In genomic region chr11:118996926-118997626, GRCh38 we compare ENCODE assay signal across 8 cellular contexts. TPM values are rescaled to one million over a fixed set of nuclear protein-coding genes. Genes with fewer than 3 reads are reported as not detected.
DNase-seq lines count a peak whose midpoint lies in the region; ATAC-seq lines count a peak whose summit lies in the region.

No MANE protein-coding gene starts in this region.

- peaks cover 12% of the 10 kb centered on the region for H3K79me2 ChIP-seq in trophoblast cell (ENCODE audit: control insufficient read depth, insufficient read depth, low read length, poor library complexity)

- ATAC-seq in HG02981 (IDR thresholded peaks at IDR 0.05; ENCODE audit: unreplicated experiment), result no peak

- peak overlapping the region; percentile 37 for H4K12ac ChIP-seq in trophoblast cell (ENCODE audit: low read depth, low read length)

- no peak overlapping the region for H3K27ac ChIP-seq in trophoblast cell (ENCODE audit: low read depth, low read length)

- no peaks in the 10 kb centered on the region for H3K27me3 Mint-ChIP-seq in activated T-helper 1 cell treated with anti-CD3 and anti-CD28 coated beads, Interleukin-12 subunit alpha, Interleukin-12 subunit beta, Interleukin-2, Interleukin-4 antibody, amounts not matched to agents 30 ng/mL and 10 ng/mL and 1 ng/mL, durations not matched to agents 14 hours and 24 hours and 36 hours (ENCODE audit: insufficient read depth)

- H3K23ac ChIP-seq in trophoblast cell (ENCODE audit: low read length), result no peak overlapping the region

- H3K9ac ChIP-seq in trophoblast cell (ENCODE audit: low read length), result peak overlapping the region; percentile 33

- H3K4me3 ChIP-seq in GM08714 (ENCODE audit: low read length) (peak overlapping the region; percentile 88), H7 (ENCODE audit: insufficient read depth, low read depth, low read length) (peak overlapping the region; percentile 97), trophoblast cell (ENCODE audit: low read depth, low read length) (peak overlapping the region; percentile 78)

- H3K4me1 ChIP-seq in trophoblast cell (ENCODE audit: control insufficient read depth in 1 of 2, insufficient read depth in 2 of 2, low read length in 2 of 2), result peaks cover 4 to 9% of the 10 kb centered on the region in 2 experiments

- peaks cover 27% of the 10 kb centered on the region for H3K4me1 Mint-ChIP-seq in activated T-helper 1 cell treated with anti-CD3 and anti-CD28 coated beads, Interleukin-12 subunit alpha, Interleukin-12 subunit beta, Interleukin-2, Interleukin-4 antibody, amounts not matched to agents 30 ng/mL and 10 ng/mL and 1 ng/mL, durations not matched to agents 14 hours and 24 hours and 36 hours (ENCODE audit: low read depth)

- intact Hi-C loops in activated T-helper 1 cell treated with anti-CD3 and anti-CD28 coated beads, Interleukin-12 subunit alpha, Interleukin-12 subunit beta, Interleukin-2, Interleukin-4 antibody, amounts not matched to agents 30 ng/mL and 10 ng/mL and 1 ng/mL, durations not matched to agents 14 hours and 24 hours and 36 hours (cut with micrococcal nuclease), result loop anchor here (1.0 to 5.0 kb wide), 6 partner anchors 60 to 210 kb away; partner anchors contain the start of genes CBL, HINFP, HYOU1 and VPS11

- no peak overlapping the region for H2BK120ac ChIP-seq in trophoblast cell (ENCODE audit: insufficient read depth, low read length, poor library complexity)

- H4K91ac ChIP-seq in trophoblast cell (ENCODE audit: low read depth, low read length), result peak overlapping the region; percentile 61

- peak overlapping the region; percentile 96 for H3K4me3 Mint-ChIP-seq in activated T-helper 1 cell treated with anti-CD3 and anti-CD28 coated beads, Interleukin-12 subunit alpha, Interleukin-12 subunit beta, Interleukin-2, Interleukin-4 antibody, amounts not matched to agents 30 ng/mL and 10 ng/mL and 1 ng/mL, durations not matched to agents 14 hours and 24 hours and 36 hours

- H2AFZ ChIP-seq in trophoblast cell (ENCODE audit: insufficient read depth, low read length, poor library complexity), result peak overlapping the region; percentile 71

- H2BK12ac ChIP-seq in trophoblast cell (ENCODE audit: low read length), result no peak overlapping the region

- peaks cover 18% of the 10 kb centered on the region for H3K36me3 Mint-ChIP-seq in activated T-helper 1 cell treated with anti-CD3 and anti-CD28 coated beads, Interleukin-12 subunit alpha, Interleukin-12 subunit beta, Interleukin-2, Interleukin-4 antibody, amounts not matched to agents 30 ng/mL and 10 ng/mL and 1 ng/mL, durations not matched to agents 14 hours and 24 hours and 36 hours (ENCODE audit: low read depth)

- no CpG with 5 or more reads among the region's 22 CpGs for WGBS in trophoblast cell (ENCODE audit: extremely low coverage, insufficient coverage, insufficient read length)

- H3K14ac ChIP-seq in trophoblast cell (ENCODE audit: low read length), result peak overlapping the region; percentile 10

- H3K9me3 ChIP-seq in trophoblast cell (ENCODE audit: insufficient read depth, low read depth, low read length), result no peaks in the 10 kb centered on the region

- peak overlapping the region; percentile 25 for H3K4ac ChIP-seq in trophoblast cell (ENCODE audit: low read depth, low read length)

- H3K9me3 Mint-ChIP-seq in activated T-helper 1 cell treated with anti-CD3 and anti-CD28 coated beads, Interleukin-12 subunit alpha, Interleukin-12 subunit beta, Interleukin-2, Interleukin-4 antibody, amounts not matched to agents 30 ng/mL and 10 ng/mL and 1 ng/mL, durations not matched to agents 14 hours and 24 hours and 36 hours, result no peaks in the 10 kb centered on the region

- peak overlapping the region; percentile 72 for H3K4me2 ChIP-seq in trophoblast cell (ENCODE audit: low read length)

- peaks cover 3% of the 10 kb centered on the region for H3K36me3 ChIP-seq in H7 (replicated peaks; ENCODE audit: control insufficient read depth, insufficient read depth, low read length)
- H3K36me3 ChIP-seq in trophoblast cell (ENCODE audit: control insufficient read depth in 1 of 2, insufficient read depth in 2 of 2, low read length in 2 of 2), result peaks cover 8 to 15% of the 10 kb centered on the region in 2 experiments

- no peak overlapping the region for H2BK5ac ChIP-seq in trophoblast cell (ENCODE audit: low read depth, low read length, poor library complexity)

- H3K27ac Mint-ChIP-seq in activated T-helper 1 cell treated with anti-CD3 and anti-CD28 coated beads, Interleukin-12 subunit alpha, Interleukin-12 subunit beta, Interleukin-2, Interleukin-4 antibody, amounts not matched to agents 30 ng/mL and 10 ng/mL and 1 ng/mL, durations not matched to agents 14 hours and 24 hours and 36 hours, result peak overlapping the region; percentile 97

- H2AK5ac ChIP-seq in trophoblast cell (ENCODE audit: low read length), result no peak overlapping the region

- H3K18ac ChIP-seq in trophoblast cell (ENCODE audit: low read length), result peak overlapping the region; percentile 50

- DNase-seq in H7 (peak; percentile 66), NCI-H69 (lab: John Stamatoyannopoulos, UW) (peak; percentile 68), germinal center (ENCODE audit: low spot score) (peak; percentile 67), trophoblast cell (peak in 1 of 2 donors; percentile 28), DMS153 (lab: John Stamatoyannopoulos, UW) (no peak)
- DNase-seq in activated T-helper 1 cell treated with anti-CD3 and anti-CD28 coated beads, Interleukin-12 subunit alpha, Interleukin-12 subunit beta, Interleukin-2, Interleukin-4 antibody, amounts not matched to agents 30 ng/mL and 10 ng/mL and 1 ng/mL, durations not matched to agents 14 hours and 24 hours and 36 hours (ENCODE audit: low spot score), result peak; percentile 30

- H4K8ac ChIP-seq in trophoblast cell (ENCODE audit: low read depth, low read length), result peak overlapping the region; percentile 51

- no peaks in the 10 kb centered on the region for H3K27me3 ChIP-seq in H7 (ENCODE audit: control insufficient read depth, insufficient read depth, low read length)
- no peaks in the 10 kb centered on the region for H3K27me3 ChIP-seq in trophoblast cell (ENCODE audit: insufficient read depth, low read length)

- H3K79me1 ChIP-seq in trophoblast cell (ENCODE audit: low read length), result peaks cover 13% of the 10 kb centered on the region

RNA-seq across cellular contexts. Expression of gene CENATAC, which starts 0.9 kb away (rescaled TPM):
- total RNA-seq in H7 (2014; rRNA removed; shearing (Covaris generic)), result 15.7 and 18.0 TPM in 2 replicates
- 50.1 and 53.6 TPM in 2 replicates for total RNA-seq in activated T-helper 1 cell treated with anti-CD3 and anti-CD28 coated beads, Interleukin-12 subunit alpha, Interleukin-12 subunit beta, Interleukin-2, Interleukin-4 antibody, amounts not matched to agents 30 ng/mL and 10 ng/mL and 1 ng/mL, durations not matched to agents 14 hours and 24 hours and 36 hours
- polyA plus RNA-seq in trophoblast cell (2013), result 20.6 and 22.3 TPM in 2 replicates

RNA-seq across cellular contexts. Expression of gene RPS25, which starts 21.1 kb away (rescaled TPM):
- 881 and 959 TPM in 2 replicates for total RNA-seq in H7 (2014; rRNA removed; shearing (Covaris generic))
- 1,440 and 1,455 TPM in 2 replicates for total RNA-seq in activated T-helper 1 cell treated with anti-CD3 and anti-CD28 coated beads, Interleukin-12 subunit alpha, Interleukin-12 subunit beta, Interleukin-2, Interleukin-4 antibody, amounts not matched to agents 30 ng/mL and 10 ng/mL and 1 ng/mL, durations not matched to agents 14 hours and 24 hours and 36 hours
- polyA plus RNA-seq in trophoblast cell (2013), result 1,849 and 1,855 TPM in 2 replicates

RNA-seq across cellular contexts. Expression of gene TRAPPC4, which starts 21.5 kb away (rescaled TPM):
- 78.3 and 98.2 TPM in 2 replicates for total RNA-seq in H7 (2014; rRNA removed; shearing (Covaris generic))
- 141 and 142 TPM in 2 replicates for total RNA-seq in activated T-helper 1 cell treated with anti-CD3 and anti-CD28 coated beads, Interleukin-12 subunit alpha, Interleukin-12 subunit beta, Interleukin-2, Interleukin-4 antibody, amounts not matched to agents 30 ng/mL and 10 ng/mL and 1 ng/mL, durations not matched to agents 14 hours and 24 hours and 36 hours
- polyA plus RNA-seq in trophoblast cell (2013), result 64.3 and 64.9 TPM in 2 replicates

RNA-seq across cellular contexts. Expression of gene FOXR1, which starts 25.5 kb away (rescaled TPM):
- not detected in 2 replicates for total RNA-seq in H7 (2014; rRNA removed; shearing (Covaris generic))
- total RNA-seq in activated T-helper 1 cell treated with anti-CD3 and anti-CD28 coated beads, Interleukin-12 subunit alpha, Interleukin-12 subunit beta, Interleukin-2, Interleukin-4 antibody, amounts not matched to agents 30 ng/mL and 10 ng/mL and 1 ng/mL, durations not matched to agents 14 hours and 24 hours and 36 hours, result not detected in 2 replicates
- polyA plus RNA-seq in trophoblast cell (2013), result not detected in 2 replicates

RNA-seq across cellular contexts. Expression of gene SLC37A4, which starts 33.6 kb away (rescaled TPM):
- 53.2 and 54.5 TPM in 2 replicates for total RNA-seq in H7 (2014; rRNA removed; shearing (Covaris generic))
- 24.3 and 28.7 TPM in 2 replicates for total RNA-seq in activated T-helper 1 cell treated with anti-CD3 and anti-CD28 coated beads, Interleukin-12 subunit alpha, Interleukin-12 subunit beta, Interleukin-2, Interleukin-4 antibody, amounts not matched to agents 30 ng/mL and 10 ng/mL and 1 ng/mL, durations not matched to agents 14 hours and 24 hours and 36 hours
- polyA plus RNA-seq in trophoblast cell (2013), result 22.4 and 23.1 TPM in 2 replicates
